Comparison of ENCODE assay signal across 16 cellular contexts in genomic region chr20:1666802-1667201, GRCh38. TPM values are rescaled to one million over a fixed set of nuclear protein-coding genes. Genes with fewer than 3 reads are reported as not detected.
DNase-seq lines count a peak whose midpoint lies in the region; ATAC-seq lines count a peak whose summit lies in the region.
"Had no signal": no experiment of that assay in that cellular context is flagged by ENCODE, and none has a peak within 500 bp of the region (broad histone marks: within the 10 kb centered on the region; RNA-seq: fewer than 3 reads in every experiment).

No MANE protein-coding gene starts in this region.

- POLR2A ChIA-PET in T-cell (lab: Charles Lee): no interaction called here

- ATAC-seq in T-cell (replicated peaks in 1 of 4): no peak
- no peak for ATAC-seq in natural killer cell treated with Interleukin-12 subunit alpha and Interleukin-12 subunit beta and Interleukin-15 and Interleukin-18, amount 100 ng/mL, for 72 hours

- 74% methylated on average over 5 of the region's 5 CpGs for WGBS in thymus

- no peaks in the 10 kb centered on the region for H3K27me3 Mint-ChIP-seq in activated naive CD4-positive, alpha-beta T cell treated with anti-CD3 and anti-CD28 coated beads, Interleukin-2, amount 50 U/mL, for 24 hours
- H3K27me3 Mint-ChIP-seq in T-cell: no peaks in the 10 kb centered on the region
- no peaks in the 10 kb centered on the region for H3K27me3 Mint-ChIP-seq in activated naive CD8-positive, alpha-beta T cell
- peaks cover 0 to 2% of the 10 kb centered on the region in 2 donors for H3K27me3 Mint-ChIP-seq in natural killer cell treated with Interleukin-12 subunit alpha and Interleukin-12 subunit beta and Interleukin-15 and Interleukin-18, amount 100 ng/mL, for 72 hours

- peak overlapping the region; percentile 31 for H3K4me3 Mint-ChIP-seq in activated naive CD4-positive, alpha-beta T cell treated with anti-CD3 and anti-CD28 coated beads, Interleukin-2, amount 50 U/mL, for 24 hours
- peak overlapping the region in 1 of 3 donors; percentile 19 for H3K4me3 Mint-ChIP-seq in T-cell
- H3K4me3 Mint-ChIP-seq in activated naive CD8-positive, alpha-beta T cell: no peak overlapping the region
- H3K4me3 Mint-ChIP-seq in natural killer cell treated with Interleukin-12 subunit alpha and Interleukin-12 subunit beta and Interleukin-15 and Interleukin-18, amount 100 ng/mL, for 72 hours: no peak overlapping the region

- H3K36me3 ChIP-seq in thymus (ENCODE audit: control insufficient read depth, insufficient read depth): no peaks in the 10 kb centered on the region
- H3K36me3 ChIP-seq: MG63 had no signal

- H3K27me3 ChIP-seq in thymus (ENCODE audit: control insufficient read depth, insufficient read depth): no peaks in the 10 kb centered on the region
- H3K27me3 ChIP-seq: MG63 had no signal

- peaks cover 11% of the 10 kb centered on the region for H3K4me1 ChIP-seq in thymus (ENCODE audit: control insufficient read depth, insufficient read depth, low read length)

- CTCF ChIA-PET in T-cell (lab: Charles Lee): interaction anchor here in 1 of 2 donors (1.2 kb wide), 1 partner anchor 110 kb away, joined by 3 read pairs; no protein-coding TSS in a partner anchor

- no peak for DNase-seq in activated naive CD4-positive, alpha-beta T cell treated with anti-CD3 and anti-CD28 coated beads, Interleukin-2, amount 50 U/mL, for 16 hours
- DNase-seq in T-cell (no peak), MV-4-11 (lab: John Stamatoyannopoulos, UW) (no peak)
- no peak for DNase-seq in natural killer cell treated with Interleukin-12 subunit alpha and Interleukin-12 subunit beta and Interleukin-15 and Interleukin-18, amount 100 ng/mL, for 72 hours (ENCODE audit: low spot score)
- DNase-seq: DMS79 treated with DMSO at 0.1 percent for 48 hours, GDM1, GOT3, IMR-90, Karpas-422, MG63, NCI-H1092 treated with DMSO at 0.1 percent for 48 hours, NCI-H510A treated with DMSO at 0.1 percent for 48 hours had no signal

- peaks cover 4% of the 10 kb centered on the region for H3K9me3 Mint-ChIP-seq in activated naive CD4-positive, alpha-beta T cell treated with anti-CD3 and anti-CD28 coated beads, Interleukin-2, amount 50 U/mL, for 24 hours
- peaks cover 0 to 9% (median 0%) of the 10 kb centered on the region in 3 donors for H3K9me3 Mint-ChIP-seq in T-cell
- H3K9me3 Mint-ChIP-seq in activated naive CD8-positive, alpha-beta T cell (ENCODE audit: low read depth): peaks cover 3% of the 10 kb centered on the region
- no peaks in the 10 kb centered on the region for H3K9me3 Mint-ChIP-seq in natural killer cell treated with Interleukin-12 subunit alpha and Interleukin-12 subunit beta and Interleukin-15 and Interleukin-18, amount 100 ng/mL, for 72 hours

- peaks cover 41% of the 10 kb centered on the region for H3K36me3 Mint-ChIP-seq in activated naive CD4-positive, alpha-beta T cell treated with anti-CD3 and anti-CD28 coated beads, Interleukin-2, amount 50 U/mL, for 24 hours
- peaks cover 21% of the 10 kb centered on the region for H3K36me3 Mint-ChIP-seq in T-cell
- H3K36me3 Mint-ChIP-seq in activated naive CD8-positive, alpha-beta T cell: peaks cover 29% of the 10 kb centered on the region
- no peaks in the 10 kb centered on the region for H3K36me3 Mint-ChIP-seq in natural killer cell treated with Interleukin-12 subunit alpha and Interleukin-12 subunit beta and Interleukin-15 and Interleukin-18, amount 100 ng/mL, for 72 hours

- peak overlapping the region; percentile 60 for H3K27ac Mint-ChIP-seq in activated naive CD4-positive, alpha-beta T cell treated with anti-CD3 and anti-CD28 coated beads, Interleukin-2, amount 50 U/mL, for 24 hours
- H3K27ac Mint-ChIP-seq in T-cell: peak overlapping the region; percentile 54 to 96
- peak overlapping the region; percentile 98 for H3K27ac Mint-ChIP-seq in activated naive CD8-positive, alpha-beta T cell
- H3K27ac Mint-ChIP-seq in natural killer cell treated with Interleukin-12 subunit alpha and Interleukin-12 subunit beta and Interleukin-15 and Interleukin-18, amount 100 ng/mL, for 72 hours: no peak overlapping the region

- H3K4me1 Mint-ChIP-seq in activated naive CD4-positive, alpha-beta T cell treated with anti-CD3 and anti-CD28 coated beads, Interleukin-2, amount 50 U/mL, for 24 hours: peaks cover 94% of the 10 kb centered on the region
- H3K4me1 Mint-ChIP-seq in T-cell: peaks cover 92 to 96% (median 95%) of the 10 kb centered on the region in 3 donors
- H3K4me1 Mint-ChIP-seq in activated naive CD8-positive, alpha-beta T cell (ENCODE audit: low read depth): peaks cover 95% of the 10 kb centered on the region
- peaks cover 21 to 42% of the 10 kb centered on the region in 2 donors for H3K4me1 Mint-ChIP-seq in natural killer cell treated with Interleukin-12 subunit alpha and Interleukin-12 subunit beta and Interleukin-15 and Interleukin-18, amount 100 ng/mL, for 72 hours (ENCODE audit: low read depth in 2 of 2)

- peak overlapping the region; percentile 52 for H3K27ac ChIP-seq in thymus (ENCODE audit: low read depth)

- no peak overlapping the region for H3K4me3 ChIP-seq in thymus (ENCODE audit: low read length)
- H3K4me3 ChIP-seq: MG63 had no signal

- no peaks in the 10 kb centered on the region for H3K9me3 ChIP-seq in thymus (ENCODE audit: control insufficient read depth)
- H3K9me3 ChIP-seq: MG63 had no signal

RNA-seq across cellular contexts. Expression of gene SIRPG, which starts 9.2 kb away (rescaled TPM):
- total RNA-seq in T-cell: 10 to 100 TPM; 25.4 to 59.5 (median 28.6) TPM
- polyA plus RNA-seq in thymus: 51.0 TPM
- 1 to 10 TPM; 1.3 to 2.4 TPM for total RNA-seq in natural killer cell treated with Interleukin-12 subunit alpha and Interleukin-12 subunit beta and Interleukin-15 and Interleukin-18, amount 100 ng/mL, for 72 hours
- total RNA-seq: HT1080, IMR-90 had no signal
- polyA plus RNA-seq: IMR-90 had no signal

RNA-seq across cellular contexts. Expression of gene SIRPB1, which starts 47.0 kb away (rescaled TPM):
- total RNA-seq in T-cell: 1 to 10 TPM in 4 of 5 donors, under 1 TPM in 1; 0.62 to 6.2 (median 3.1) TPM
- polyA plus RNA-seq in thymus: 1.2 TPM
- total RNA-seq in natural killer cell treated with Interleukin-12 subunit alpha and Interleukin-12 subunit beta and Interleukin-15 and Interleukin-18, amount 100 ng/mL, for 72 hours: 1 to 10 TPM in 1 of 2 donors, not detected in 1; 2.7 TPM

Comparison
In these comparisons a context has a peak if more than half of its experiments do, and no peak if none do; other contexts are left out.
1. H3K27ac Mint-ChIP-seq: peak in activated naive CD4-positive, alpha-beta T cell treated with anti-CD3 and anti-CD28 coated beads, Interleukin-2, amount 50 U/mL, for 24 hours (single experiment), T-cell (2 of 2) and activated naive CD8-positive, alpha-beta T cell (single experiment); none in natural killer cell treated with Interleukin-12 subunit alpha and Interleukin-12 subunit beta and Interleukin-15 and Interleukin-18, amount 100 ng/mL, for 72 hours (0 of 2).
2. RNA of gene SIRPG, which starts 9.2 kb away (total RNA-seq): 25.4 to 59.5 TPM in T-cell; 1.3 to 2.4 TPM in natural killer cell treated with Interleukin-12 subunit alpha and Interleukin-12 subunit beta and Interleukin-15 and Interleukin-18, amount 100 ng/mL, for 72 hours; every median in the first group is over 4 times any median in the second.